8 cellular contexts compared by ENCODE assay signal in the genomic region with DNA sequence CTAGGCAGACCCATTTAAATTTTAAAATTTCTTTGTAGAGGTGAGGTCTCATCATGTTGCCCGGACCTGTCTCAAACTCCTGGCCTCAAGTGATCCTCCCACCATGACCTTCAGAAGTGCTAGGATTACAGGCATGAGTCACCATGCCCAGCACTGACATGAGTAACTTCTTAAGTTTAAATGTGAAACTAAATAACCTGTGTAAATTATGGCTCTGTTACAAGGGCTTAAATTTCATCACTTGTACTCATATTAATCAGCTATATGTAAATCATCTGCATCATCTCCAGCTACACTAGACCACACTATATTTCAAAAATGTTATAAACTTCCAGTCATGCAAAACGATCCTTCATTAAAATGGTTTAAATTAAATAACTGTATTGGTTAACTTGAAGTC. TPM values are rescaled to one million over a fixed set of nuclear protein-coding genes. Genes with fewer than 3 reads are reported as not detected.
DNase-seq lines count a peak whose midpoint lies in the region; ATAC-seq, FAIRE-seq and TF ChIP-seq lines count a peak whose summit lies in the region.

No MANE protein-coding gene starts in this region.

- peaks cover 20% of the 10 kb centered on the region for H3K36me3 Mint-ChIP-seq in HFFc6 (ENCODE audit: low read depth)
- peaks cover 65% of the 10 kb centered on the region for H3K36me3 Mint-ChIP-seq in CD8-positive, alpha-beta T cell

- H3K27ac Mint-ChIP-seq in HFFc6 = peak overlapping the region; percentile 45
- H3K27ac Mint-ChIP-seq in CD8-positive, alpha-beta T cell = no peak overlapping the region

- H3K9me3 Mint-ChIP-seq in HFFc6 = no peaks in the 10 kb centered on the region
- H3K9me3 Mint-ChIP-seq in CD8-positive, alpha-beta T cell = no peaks in the 10 kb centered on the region

- H3K4me1 ChIP-seq in CD8-positive, alpha-beta T cell (ENCODE audit: insufficient read depth, low read length) = no peaks in the 10 kb centered on the region

- CTCF ChIA-PET in CD8-positive, alpha-beta T cell (lab: Charles Lee) = no interaction called here

- no peaks in the 10 kb centered on the region for H3K27me3 ChIP-seq in CD8-positive, alpha-beta T cell (ENCODE audit: insufficient read depth, low read length)

- peaks cover 33% of the 10 kb centered on the region for H3K4me1 Mint-ChIP-seq in HFFc6 (ENCODE audit: low read depth)
- peaks cover 9% of the 10 kb centered on the region for H3K4me1 Mint-ChIP-seq in CD8-positive, alpha-beta T cell (ENCODE audit: low read depth)

- H3K9me3 ChIP-seq in CD8-positive, alpha-beta T cell (ENCODE audit: low read length) = no peaks in the 10 kb centered on the region

- peak overlapping the region; percentile 13 for H3K4me3 Mint-ChIP-seq in HFFc6
- H3K4me3 Mint-ChIP-seq in CD8-positive, alpha-beta T cell = no peak overlapping the region

- DNase-seq in EL = peak; percentile 77
- DNase-seq in HFFc6 = peak; percentile 57
- DNase-seq in fibroblast of the aortic adventitia (ENCODE audit: low read depth) = peak; percentile 53
- DNase-seq in urothelium cell line (ENCODE audit: low spot score) = peak; percentile 5
- DNase-seq in CD8-positive, alpha-beta T cell = no peak
- no peak for DNase-seq in NCI-H1105 treated with DMSO at 0.1 percent for 48 hours (lab: John Stamatoyannopoulos, UW)
- DNase-seq in C1 segment of cervical spinal cord (lab: John Stamatoyannopoulos, UW) = no peak

- FAIRE-seq in urothelium cell line (lab: Jason Lieb, UNC) = no peak

- TF ChIP-seq CTCF in HFFc6 (IDR thresholded peaks at IDR 0.05) (no peak), fibroblast of the aortic adventitia (IDR thresholded peaks at IDR 0.05; ENCODE audit: insufficient read depth, low read length) (no peak)
- TF ChIP-seq CTCF in CD8-positive, alpha-beta T cell (IDR thresholded peaks at IDR 0.05) = no peak

- H3K36me3 ChIP-seq in CD8-positive, alpha-beta T cell (ENCODE audit: insufficient read depth, low read length) = peaks cover 24% of the 10 kb centered on the region

- POLR2A ChIA-PET in CD8-positive, alpha-beta T cell (lab: Charles Lee) = no interaction called here

- intact Hi-C loops in CD8-positive, alpha-beta T cell (cut with DNase I, micrococcal nuclease) = no loop called here

- H3K27ac ChIP-seq in CD8-positive, alpha-beta T cell (ENCODE audit: low read depth, low read length) = no peak overlapping the region

- no peak overlapping the region for H3K4me3 ChIP-seq in fibroblast of the aortic adventitia (ENCODE audit: low read depth, low read length)
- H3K4me3 ChIP-seq in CD8-positive, alpha-beta T cell (ENCODE audit: low read depth, low read length) = no peak overlapping the region

- peak; percentile 84 for ATAC-seq in SK-N-SH treated with all-trans-retinoic acid at 6 μM for 48 hours
- ATAC-seq in CD8-positive, alpha-beta T cell = no peak

- no peaks in the 10 kb centered on the region; the same call in 1 of the 2 replicates for H3K27me3 Mint-ChIP-seq in HFFc6 (ENCODE audit: insufficient read depth)
- H3K27me3 Mint-ChIP-seq in CD8-positive, alpha-beta T cell (ENCODE audit: low read depth) = no peaks in the 10 kb centered on the region

TF ChIP-seq in SK-N-SH treated with all-trans-retinoic acid at 6 μM for 48 hours, 23 proteins besides CTCF, POLR2A, EP300 and RAD21:
- TF ChIP-seq GLIS3 (CRISPR knock-in tag; IDR thresholded peaks at IDR 0.05) (no peak), ZNF70 (CRISPR knock-in tag; IDR thresholded peaks at IDR 0.05) (no peak), ISL1 (CRISPR knock-in tag; IDR thresholded peaks at IDR 0.05) (no peak), ZC3H10 (CRISPR knock-in tag; IDR thresholded peaks at IDR 0.05) (0 out of 2 replicates have a peak, but pooled peaks have one; percentile 36), CSDC2 (CRISPR knock-in tag; IDR thresholded peaks at IDR 0.05) (no peak)

RNA-seq across cellular contexts. Expression of gene ATAD1, which starts 56.1 kb away (rescaled TPM):
- 10 to 100 TPM; 33.4 to 44.4 (median 35.8) TPM for total RNA-seq in HFFc6 (2021; fragmentation: NEBNext Ultra II Directional; extraction: Animal tissue kit (Norgen Biotek cat#: 25700))
- 45.2 and 51.8 TPM in 2 replicates for total RNA-seq in fibroblast of the aortic adventitia (ENCODE audit: low replicate concordance)
- total RNA-seq in CD8-positive, alpha-beta T cell = 10 to 100 TPM; 36.9 to 39.0 TPM

Comparison
In these comparisons a context has a peak if more than half of its experiments do, and no peak if none do; other contexts are left out.
1. DNase-seq: peak in EL (single experiment), HFFc6 (single experiment), fibroblast of the aortic adventitia (single experiment) and urothelium cell line (single experiment); none in CD8-positive, alpha-beta T cell (0 of 7), NCI-H1105 treated with DMSO at 0.1 percent for 48 hours (single experiment) and C1 segment of cervical spinal cord (0 of 14).